24 cellular contexts compared by ENCODE assay signal in the genomic region with DNA sequence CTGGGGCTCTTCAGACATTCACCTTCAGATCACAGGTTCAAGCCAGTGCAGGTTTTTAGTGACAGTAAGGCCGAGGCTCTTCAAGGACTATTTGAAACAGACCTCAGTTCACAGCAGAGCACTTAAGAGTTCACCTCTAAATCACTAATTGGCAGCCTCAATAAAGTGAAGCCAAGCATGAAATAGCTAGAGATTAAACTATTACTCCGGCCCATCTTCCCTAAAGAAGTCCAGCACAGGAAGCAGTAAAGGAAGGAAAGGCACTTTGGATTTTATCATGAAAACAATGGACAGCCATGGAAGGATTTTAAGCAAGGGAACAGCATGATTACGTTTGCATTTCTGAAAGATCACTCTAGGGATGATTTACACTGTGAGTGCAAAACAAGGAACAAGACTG. TPM values are rescaled to one million over a fixed set of nuclear protein-coding genes. Genes with fewer than 3 reads are reported as not detected.
DNase-seq lines count a peak whose midpoint lies in the region; ATAC-seq and TF ChIP-seq lines count a peak whose summit lies in the region.
"Had no signal": no experiment of that assay in that cellular context is flagged by ENCODE, and none has a peak within 500 bp of the region (broad histone marks: within the 10 kb centered on the region; RNA-seq: fewer than 3 reads in every experiment).

No MANE protein-coding gene starts in this region.

- no peaks in the 10 kb centered on the region for H3K79me2 ChIP-seq in GM23338 (replicated peaks; ENCODE audit: insufficient read depth)

- TF ChIP-seq EP300 in sigmoid colon (IDR thresholded peaks at IDR 0.05) = no peak

- no peak for TF ChIP-seq POLR2A in sigmoid colon (IDR thresholded peaks at IDR 0.05)

- no peak overlapping the region for H3K4me3 ChIP-seq in GM23338
- no peak overlapping the region for H3K4me3 ChIP-seq in sigmoid colon
- H3K4me3 ChIP-seq: esophagus squamous epithelium, lung, Peyer's patch, tibial artery had no signal

- no peak overlapping the region for H2AFZ ChIP-seq in GM23338

- ATAC-seq in GM23338 (no peak), GM19324 (IDR thresholded peaks at IDR 0.05; ENCODE audit: low FRiP score, unreplicated experiment) (no peak)
- ATAC-seq: effector memory CD8-positive, alpha-beta T cell; stimulated activated naive CD8-positive, alpha-beta T cell treated with anti-CD3 and anti-CD28 coated beads, Interleukin-15, amount 100 ng/mL, for 72 hours; T-cell had no signal

- H4K20me1 ChIP-seq in GM23338 (replicated peaks; ENCODE audit: insufficient read depth) = no peaks in the 10 kb centered on the region

- no peak overlapping the region for H3K4me2 ChIP-seq in GM23338

- H3K9me2 ChIP-seq in GM23338 (ENCODE audit: insufficient read depth) = no peaks in the 10 kb centered on the region

- peaks cover 11% of the 10 kb centered on the region for H3K4me1 Mint-ChIP-seq in GM23338
- H3K4me1 Mint-ChIP-seq: brain; IgD-negative memory B cell; stimulated activated naive CD8-positive, alpha-beta T cell treated with anti-CD3 and anti-CD28 coated beads, Interleukin-15, amount 100 ng/mL, for 72 hours; T-cell had no signal

- no peaks in the 10 kb centered on the region for H3K36me3 Mint-ChIP-seq in GM23338 (ENCODE audit: low read depth)
- H3K36me3 Mint-ChIP-seq: brain, IgD-negative memory B cell, T-cell had no signal

- H3K27ac ChIP-seq in GM23338 (ENCODE audit: low read depth) (no peak overlapping the region), sigmoid colon (no peak overlapping the region)
- H3K27ac ChIP-seq: C4-2B, esophagus squamous epithelium, Peyer's patch, tibial artery had no signal

- no peak for DNase-seq in GM23338 (ENCODE audit: low spot score)
- peak; percentile 8 to 88 (median 76) for DNase-seq in NCI-H1417 (lab: John Stamatoyannopoulos, UW)
- DNase-seq in NCI-H82 (lab: John Stamatoyannopoulos, UW) = peak; percentile 90
- DNase-seq in kidney glomerular epithelial cell (lab: John Stamatoyannopoulos, UW) = peak; percentile 22
- DNase-seq in OCI-M2 (lab: John Stamatoyannopoulos, UW; ENCODE audit: unreplicated experiment) = no peak
- DNase-seq in ecto neural progenitor cell (ENCODE audit: low spot score) = no peak
- no peak for DNase-seq in sigmoid colon
- DNase-seq: activated CD4-positive, alpha-beta T cell treated with anti-CD3 and anti-CD28 coated beads for 1 hour; activated naive CD4-positive, alpha-beta T cell; activated T-cell treated with anti-CD3 and anti-CD28 coated beads, Interleukin-2, amount 50 U/mL, for 48 hours; effector memory CD8-positive, alpha-beta T cell; esophagus squamous epithelium; NCI-H1436 treated with DMSO at 0.1 percent for 48 hours; NCI-H2171 treated with DMSO at 0.1 percent for 48 hours; Peyer's patch; stimulated activated naive CD8-positive, alpha-beta T cell treated with anti-CD3 and anti-CD28 coated beads, Interleukin-15, amount 100 ng/mL, for 72 hours; T-cell; tibial artery had no signal

- H3K27me3 ChIP-seq in GM23338 (ENCODE audit: insufficient read depth) = no peaks in the 10 kb centered on the region
- H3K27me3 ChIP-seq in sigmoid colon = no peaks in the 10 kb centered on the region
- H3K27me3 ChIP-seq: esophagus squamous epithelium, Peyer's patch, tibial artery had no signal

- H3K4me3 Mint-ChIP-seq in GM23338 = no peak overlapping the region
- H3K4me3 Mint-ChIP-seq: brain; effector memory CD8-positive, alpha-beta T cell; IgD-negative memory B cell; stimulated activated naive CD8-positive, alpha-beta T cell treated with anti-CD3 and anti-CD28 coated beads, Interleukin-15, amount 100 ng/mL, for 72 hours; T-cell had no signal

- no peaks in the 10 kb centered on the region for H3K27me3 Mint-ChIP-seq in GM23338 (ENCODE audit: insufficient read depth, low read depth, poor library complexity)
- H3K27me3 Mint-ChIP-seq: progenitor cell of endocrine pancreas had no signal

- WGBS in sigmoid colon, 2 donors = 26 to 39% methylated on average over 3 of the region's 3 CpGs

- no peaks in the 10 kb centered on the region for H3K9me3 Mint-ChIP-seq in GM23338
- H3K9me3 Mint-ChIP-seq: brain; effector memory CD8-positive, alpha-beta T cell; IgD-negative memory B cell; stimulated activated naive CD8-positive, alpha-beta T cell treated with anti-CD3 and anti-CD28 coated beads, Interleukin-15, amount 100 ng/mL, for 72 hours; T-cell had no signal

- H3K27ac Mint-ChIP-seq in GM23338 = 0 out of 2 replicates have a peak overlapping the region, but pooled peaks have one; percentile 15
- H3K27ac Mint-ChIP-seq: brain; effector memory CD8-positive, alpha-beta T cell; IgD-negative memory B cell; progenitor cell of endocrine pancreas; T-cell had no signal

- no peaks in the 10 kb centered on the region for H3K9me3 ChIP-seq in sigmoid colon
- H3K9me3 ChIP-seq: esophagus squamous epithelium, Peyer's patch, tibial artery had no signal

- intact Hi-C loops in sigmoid colon (cut with DNase I) = no loop called here

- H3F3A ChIP-seq in GM23338 (replicated peaks; ENCODE audit: low read depth) = no peaks in the 10 kb centered on the region

- H3K4me1 ChIP-seq in GM23338 (ENCODE audit: insufficient read depth) = 0 out of 2 replicates have a peak, but pooled peaks cover 4% of the 10 kb centered on the region
- no peaks in the 10 kb centered on the region for H3K4me1 ChIP-seq in sigmoid colon
- H3K4me1 ChIP-seq: esophagus squamous epithelium, Peyer's patch, tibial artery had no signal

- TF ChIP-seq CTCF in GM23338 (conservative IDR thresholded peaks at IDR 0.05; ENCODE audit: low read depth in 2 of 2) (no peak), sigmoid colon (IDR thresholded peaks at IDR 0.05) (no peak)

- H3K36me3 ChIP-seq in GM23338 (ENCODE audit: insufficient read depth) (no peaks in the 10 kb centered on the region), sigmoid colon (no peaks in the 10 kb centered on the region)
- H3K36me3 ChIP-seq: esophagus squamous epithelium, Peyer's patch, tibial artery had no signal

TF ChIP-seq in GM23338, 12 proteins besides CTCF, POLR2A, EP300 and RAD21 (continues in another document):
- TF ChIP-seq NANOG (IDR thresholded peaks at IDR 0.05; ENCODE audit: borderline replicate concordance) (no peak), POLR2AphosphoS5 (IDR thresholded peaks at IDR 0.05; ENCODE audit: low read depth) (no peak), ZNF114 (CRISPR knock-in tag; IDR thresholded peaks at IDR 0.05) (no peak), STAT1 (IDR thresholded peaks at IDR 0.05; ENCODE audit: unreplicated experiment) (no peak), EZH2phosphoT487 (IDR thresholded peaks at IDR 0.05; ENCODE audit: unreplicated experiment) (no peak)
- TF ChIP-seq, protein P1, sequence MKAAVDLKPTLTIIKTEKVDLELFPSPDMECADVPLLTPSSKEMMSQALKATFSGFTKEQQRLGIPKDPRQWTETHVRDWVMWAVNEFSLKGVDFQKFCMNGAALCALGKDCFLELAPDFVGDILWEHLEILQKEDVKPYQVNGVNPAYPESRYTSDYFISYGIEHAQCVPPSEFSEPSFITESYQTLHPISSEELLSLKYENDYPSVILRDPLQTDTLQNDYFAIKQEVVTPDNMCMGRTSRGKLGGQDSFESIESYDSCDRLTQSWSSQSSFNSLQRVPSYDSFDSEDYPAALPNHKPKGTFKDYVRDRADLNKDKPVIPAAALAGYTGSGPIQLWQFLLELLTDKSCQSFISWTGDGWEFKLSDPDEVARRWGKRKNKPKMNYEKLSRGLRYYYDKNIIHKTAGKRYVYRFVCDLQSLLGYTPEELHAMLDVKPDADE (IDR thresholded peaks at IDR 0.05) = no peak

RNA-seq across cellular contexts. Expression of a gene that starts 27.6 kb away (rescaled TPM):
- total RNA-seq in GM23338 (2014; rRNA removed; shearing (Covaris generic)) = 9.8 and 13.0 TPM in 2 replicates
- polyA plus RNA-seq in GM23338 (2016; fragmentation: Nextera tagmentation; extraction: Ambion mirVana) (8.6 and 10.9 TPM in 2 replicates), sigmoid colon (1 to 10 TPM in 2 of 3 donors, under 1 TPM in 1; 0.69 to 1.8 (median 1.2) TPM)
- 10 to 100 TPM in 2 of 4 donors, 1 to 10 TPM in 2; 8.6 to 11.1 (median 9.9) TPM for total RNA-seq in sigmoid colon

Comparison
In these comparisons a context has a peak if more than half of its experiments do, and no peak if none do; other contexts are left out.
1. DNase-seq: peak in NCI-H1417 (3 of 3), NCI-H82 (single experiment) and kidney glomerular epithelial cell (single experiment); none in GM23338 (single experiment), OCI-M2 (single experiment), ecto neural progenitor cell (single experiment) and sigmoid colon (single experiment).